In genomic region chr18:77395941-77396340, GRCh38 we compare ENCODE assay signal across 37 cellular contexts.
"Had no signal": no experiment of that assay in that cellular context is flagged by ENCODE, and none has a peak within 500 bp of the region (broad histone marks: within the 10 kb centered on the region; RNA-seq: fewer than 3 reads in every experiment).

No MANE protein-coding gene starts in this region.

- DNase-seq: activated B cell treated with CpG ODN at 0.5 μM for 24 hours; activated CD4-positive, alpha-beta memory T cell treated with anti-CD3 and anti-CD28 coated beads, Interleukin-2, amount 10 ng/mL, durations not matched to agents 7 days and 5 days; activated CD4-positive, alpha-beta T cell treated with anti-CD3 and anti-CD28 coated beads for 1 hour; activated CD4-positive, alpha-beta T cell treated with anti-CD3 and anti-CD28 coated beads for 48 hours; activated CD8-positive, alpha-beta memory T cell treated with anti-CD3 and anti-CD28 coated beads for 24 hours; activated CD8-positive, alpha-beta memory T cell treated with anti-CD3 and anti-CD28 coated beads, Interleukin-2, amount 10 ng/mL, durations not matched to agents 7 days and 5 days; activated CD8-positive, alpha-beta memory T cell treated with anti-CD3 and anti-CD28 coated beads, Interleukin-2, amount 50 U/mL, for 48 hours; activated effector memory CD4-positive, alpha-beta T cell treated with Interleukin-2 at 50 U/mL for 16 hours; activated naive CD4-positive, alpha-beta T cell treated with anti-CD3 and anti-CD28 coated beads, Interleukin-2, amount 10 ng/mL, durations not matched to agents 7 days and 5 days; activated naive CD8-positive, alpha-beta T cell treated with anti-CD3 and anti-CD28 coated beads, Interleukin-2, amount 50 U/mL, for 24 hours; activated T-cell treated with anti-CD3 and anti-CD28 coated beads, Interleukin-2, amount 50 U/mL, for 48 hours; anterior cingulate cortex; cerebellar nuclear complex; Karpas-422; NCI-H1105; NCI-H1417 treated with DMSO at 0.1 percent for 48 hours; NCI-H187 treated with DMSO at 0.1 percent for 48 hours; NCI-H2081; NCI-H2171 treated with DMSO at 0.1 percent for 48 hours; NCI-H2227 treated with DMSO at 0.1 percent for 48 hours; NCI-H446; NCI-H510A treated with DMSO at 0.1 percent for 48 hours; NCI-H526 treated with DMSO at 0.1 percent for 48 hours; NCI-H82; NK-92 treated with Interleukin-12 subunit alpha and Interleukin-12 subunit beta, amount 100 ng/mL, for 24 hours; PC-3; Peyer's patch; RPMI8226; SHP77 treated with DMSO at 0.1 percent for 48 hours; SK-N-SH had no signal

- H3K36me3 ChIP-seq: Peyer's patch, SJSA1 had no signal

- H3K4me3 Mint-ChIP-seq: activated B cell treated with CpG ODN at 0.5 μM for 24 hours; activated CD4-positive, alpha-beta memory T cell treated with anti-CD3 and anti-CD28 coated beads, Interleukin-2, amount 10 ng/mL, durations not matched to agents 7 days and 5 days; activated CD8-positive, alpha-beta memory T cell treated with anti-CD3 and anti-CD28 coated beads, Interleukin-2, amount 10 ng/mL, durations not matched to agents 7 days and 5 days; activated naive CD4-positive, alpha-beta T cell treated with anti-CD3 and anti-CD28 coated beads, Interleukin-2, amount 10 ng/mL, durations not matched to agents 7 days and 5 days; activated naive CD8-positive, alpha-beta T cell; activated naive CD8-positive, alpha-beta T cell treated with anti-CD3 and anti-CD28 coated beads, Interleukin-2, amount 50 U/mL, for 24 hours; brain; T-helper 1 cell treated with Interleukin-12 subunit alpha and Interleukin-12 subunit beta and Interleukin-4 antibody, amounts not matched to agents 30 μg/mL and 1 μg/mL, for 36 hours; T-helper 2 cell treated with Interferon-gamma antibody and Interleukin-4, amounts not matched to agents 5 μg/mL and 100 μg/mL, for 36 hours had no signal

- H3K27ac Mint-ChIP-seq: activated B cell treated with CpG ODN at 0.5 μM for 24 hours; activated CD4-positive, alpha-beta memory T cell treated with anti-CD3 and anti-CD28 coated beads, Interleukin-2, amount 10 ng/mL, durations not matched to agents 7 days and 5 days; activated CD8-positive, alpha-beta memory T cell treated with anti-CD3 and anti-CD28 coated beads, Interleukin-2, amount 10 ng/mL, durations not matched to agents 7 days and 5 days; activated naive CD4-positive, alpha-beta T cell treated with anti-CD3 and anti-CD28 coated beads, Interleukin-2, amount 10 ng/mL, durations not matched to agents 7 days and 5 days; activated naive CD8-positive, alpha-beta T cell; activated naive CD8-positive, alpha-beta T cell treated with anti-CD3 and anti-CD28 coated beads, Interleukin-2, amount 50 U/mL, for 24 hours; brain; T-helper 1 cell treated with Interleukin-12 subunit alpha and Interleukin-12 subunit beta and Interleukin-4 antibody, amounts not matched to agents 30 μg/mL and 1 μg/mL, for 36 hours; T-helper 2 cell treated with Interferon-gamma antibody and Interleukin-4, amounts not matched to agents 5 μg/mL and 100 μg/mL, for 36 hours had no signal

- H3K4me3 ChIP-seq: Peyer's patch, SJSA1 had no signal

- H3K4me1 Mint-ChIP-seq: activated B cell treated with CpG ODN at 0.5 μM for 24 hours; activated CD4-positive, alpha-beta memory T cell treated with anti-CD3 and anti-CD28 coated beads, Interleukin-2, amount 10 ng/mL, durations not matched to agents 7 days and 5 days; activated CD8-positive, alpha-beta memory T cell treated with anti-CD3 and anti-CD28 coated beads, Interleukin-2, amount 10 ng/mL, durations not matched to agents 7 days and 5 days; activated naive CD4-positive, alpha-beta T cell treated with anti-CD3 and anti-CD28 coated beads, Interleukin-2, amount 10 ng/mL, durations not matched to agents 7 days and 5 days; activated naive CD8-positive, alpha-beta T cell treated with anti-CD3 and anti-CD28 coated beads, Interleukin-2, amount 50 U/mL, for 24 hours had no signal

- H3K9me3 Mint-ChIP-seq: activated B cell treated with CpG ODN at 0.5 μM for 24 hours; activated CD4-positive, alpha-beta memory T cell treated with anti-CD3 and anti-CD28 coated beads, Interleukin-2, amount 10 ng/mL, durations not matched to agents 7 days and 5 days; T-helper 1 cell treated with Interleukin-12 subunit alpha and Interleukin-12 subunit beta and Interleukin-4 antibody, amounts not matched to agents 30 μg/mL and 1 μg/mL, for 36 hours; T-helper 2 cell treated with Interferon-gamma antibody and Interleukin-4, amounts not matched to agents 5 μg/mL and 100 μg/mL, for 36 hours had no signal

- H3K27me3 Mint-ChIP-seq: activated CD8-positive, alpha-beta memory T cell treated with anti-CD3 and anti-CD28 coated beads, Interleukin-2, amount 10 ng/mL, durations not matched to agents 7 days and 5 days had no signal

- H3K9ac ChIP-seq: SK-N-SH had no signal

- H3K4me2 ChIP-seq: SK-N-SH had no signal

- H3K27ac ChIP-seq: Peyer's patch, SJSA1, VCaP had no signal

- H3K9me3 ChIP-seq: Peyer's patch, SK-N-SH had no signal

- H3K4me1 ChIP-seq: Peyer's patch, SJSA1 had no signal

- FAIRE-seq: bronchial epithelial cell had no signal

- H3K36me3 Mint-ChIP-seq: activated CD8-positive, alpha-beta memory T cell treated with anti-CD3 and anti-CD28 coated beads, Interleukin-2, amount 10 ng/mL, durations not matched to agents 7 days and 5 days; activated naive CD4-positive, alpha-beta T cell treated with anti-CD3 and anti-CD28 coated beads, Interleukin-2, amount 10 ng/mL, durations not matched to agents 7 days and 5 days; activated naive CD8-positive, alpha-beta T cell; brain had no signal

- H3K27me3 ChIP-seq: Peyer's patch, SJSA1 had no signal
